ENCODE assay signal across 36 cellular contexts in genomic region chr5:133792025-133792424, GRCh38.
"Had no signal": no experiment of that assay in that cellular context is flagged by ENCODE, and none has a peak within 500 bp of the region (broad histone marks: within the 10 kb centered on the region; RNA-seq: fewer than 3 reads in every experiment).

No MANE protein-coding gene starts in this region.

- H3K4me1 Mint-ChIP-seq: activated CD4-positive, alpha-beta T cell treated with anti-CD3 and anti-CD28 coated beads for 36 hours; activated CD4-positive, alpha-beta T cell treated with anti-CD3 and anti-CD28 coated beads, Interleukin-2, amount 10 ng/mL, durations not matched to agents 24 days and 14 days; activated CD8-positive, alpha-beta memory T cell treated with anti-CD3 and anti-CD28 coated beads, Interleukin-2, amount 10 ng/mL, durations not matched to agents 7 days and 5 days; activated naive CD4-positive, alpha-beta T cell treated with anti-CD3 and anti-CD28 coated beads, Interleukin-2, amount 10 ng/mL, durations not matched to agents 7 days and 5 days; activated naive CD8-positive, alpha-beta T cell treated with anti-CD3 and anti-CD28 coated beads, Interleukin-2, amount 10 ng/mL, durations not matched to agents 7 days and 5 days; brain; T-cell had no signal

- H3K4me3 Mint-ChIP-seq: activated CD4-positive, alpha-beta memory T cell treated with anti-CD3 and anti-CD28 coated beads for 36 hours; activated CD4-positive, alpha-beta T cell treated with anti-CD3 and anti-CD28 coated beads for 36 hours; activated CD4-positive, alpha-beta T cell treated with anti-CD3 and anti-CD28 coated beads, Interleukin-2, amount 10 ng/mL, durations not matched to agents 24 days and 14 days; activated CD8-positive, alpha-beta memory T cell treated with anti-CD3 and anti-CD28 coated beads, Interleukin-2, amount 10 ng/mL, durations not matched to agents 7 days and 5 days; activated CD8-positive, alpha-beta T cell treated with anti-CD3 and anti-CD28 coated beads, Interleukin-2, amount 10 ng/mL, durations not matched to agents 7 days and 5 days; activated naive CD4-positive, alpha-beta T cell treated with anti-CD3 and anti-CD28 coated beads, Interleukin-2, amount 10 ng/mL, durations not matched to agents 7 days and 5 days; activated naive CD8-positive, alpha-beta T cell treated with anti-CD3 and anti-CD28 coated beads, Interleukin-2, amount 10 ng/mL, durations not matched to agents 7 days and 5 days; activated T-cell treated with anti-CD3 and anti-CD28 coated beads, Interleukin-2, amount 50 U/mL, for 24 hours; activated T-cell treated with anti-CD3 and anti-CD28 coated beads, Interleukin-2, amount 50 U/mL, for 72 hours; brain; dendritic cell treated with granulocyte-macrophage colony-stimulating factor and Interleukin-4, amounts not matched to agents 40 ng/mL and 50 ng/mL, for 4 days; effector memory CD8-positive, alpha-beta T cell; T-cell; T-helper 1 cell treated with Interleukin-12 subunit alpha and Interleukin-12 subunit beta and Interleukin-4 antibody, amounts not matched to agents 30 μg/mL and 1 μg/mL, for 36 hours; T-helper 2 cell treated with Interferon-gamma antibody and Interleukin-4, amounts not matched to agents 5 μg/mL and 100 μg/mL, for 36 hours had no signal

- H3K9me3 Mint-ChIP-seq: activated CD4-positive, alpha-beta memory T cell treated with anti-CD3 and anti-CD28 coated beads for 36 hours; activated CD4-positive, alpha-beta T cell treated with anti-CD3 and anti-CD28 coated beads, Interleukin-2, amount 10 ng/mL, durations not matched to agents 24 days and 14 days; activated naive CD4-positive, alpha-beta T cell treated with anti-CD3 and anti-CD28 coated beads, Interleukin-2, amount 10 ng/mL, durations not matched to agents 7 days and 5 days; activated naive CD4-positive, alpha-beta T cell treated with anti-CD3 and anti-CD28 coated beads, Interleukin-2, amount 50 U/mL, for 72 hours; activated naive CD8-positive, alpha-beta T cell treated with anti-CD3 and anti-CD28 coated beads, Interleukin-2, amount 10 ng/mL, durations not matched to agents 7 days and 5 days; activated T-cell treated with anti-CD3 and anti-CD28 coated beads, Interleukin-2, amount 50 U/mL, for 24 hours; activated T-cell treated with anti-CD3 and anti-CD28 coated beads, Interleukin-2, amount 50 U/mL, for 72 hours; brain; dendritic cell treated with granulocyte-macrophage colony-stimulating factor and Interleukin-4, amounts not matched to agents 40 ng/mL and 50 ng/mL, for 4 days; effector memory CD8-positive, alpha-beta T cell; T-cell; T-helper 1 cell treated with Interleukin-12 subunit alpha and Interleukin-12 subunit beta and Interleukin-4 antibody, amounts not matched to agents 30 μg/mL and 1 μg/mL, for 36 hours; T-helper 2 cell treated with Interferon-gamma antibody and Interleukin-4, amounts not matched to agents 5 μg/mL and 100 μg/mL, for 36 hours had no signal

- H3K27me3 Mint-ChIP-seq: activated CD4-positive, alpha-beta memory T cell treated with anti-CD3 and anti-CD28 coated beads for 36 hours; activated CD4-positive, alpha-beta T cell treated with anti-CD3 and anti-CD28 coated beads for 36 hours; activated naive CD8-positive, alpha-beta T cell treated with anti-CD3 and anti-CD28 coated beads, Interleukin-2, amount 10 ng/mL, durations not matched to agents 7 days and 5 days had no signal

- H3K27ac Mint-ChIP-seq: activated CD4-positive, alpha-beta memory T cell treated with anti-CD3 and anti-CD28 coated beads for 36 hours; activated CD4-positive, alpha-beta T cell treated with anti-CD3 and anti-CD28 coated beads for 36 hours; activated CD4-positive, alpha-beta T cell treated with anti-CD3 and anti-CD28 coated beads, Interleukin-2, amount 10 ng/mL, durations not matched to agents 24 days and 14 days; activated CD8-positive, alpha-beta memory T cell treated with anti-CD3 and anti-CD28 coated beads, Interleukin-2, amount 10 ng/mL, durations not matched to agents 7 days and 5 days; activated CD8-positive, alpha-beta T cell treated with anti-CD3 and anti-CD28 coated beads, Interleukin-2, amount 10 ng/mL, durations not matched to agents 7 days and 5 days; activated naive CD4-positive, alpha-beta T cell treated with anti-CD3 and anti-CD28 coated beads, Interleukin-2, amount 10 ng/mL, durations not matched to agents 7 days and 5 days; activated naive CD4-positive, alpha-beta T cell treated with anti-CD3 and anti-CD28 coated beads, Interleukin-2, amount 50 U/mL, for 72 hours; activated naive CD8-positive, alpha-beta T cell treated with anti-CD3 and anti-CD28 coated beads, Interleukin-2, amount 10 ng/mL, durations not matched to agents 7 days and 5 days; activated T-cell treated with anti-CD3 and anti-CD28 coated beads, Interleukin-2, amount 50 U/mL, for 24 hours; activated T-cell treated with anti-CD3 and anti-CD28 coated beads, Interleukin-2, amount 50 U/mL, for 72 hours; dendritic cell treated with granulocyte-macrophage colony-stimulating factor and Interleukin-4, amounts not matched to agents 40 ng/mL and 50 ng/mL, for 4 days; effector memory CD8-positive, alpha-beta T cell; T-cell; T-helper 1 cell treated with Interleukin-12 subunit alpha and Interleukin-12 subunit beta and Interleukin-4 antibody, amounts not matched to agents 30 μg/mL and 1 μg/mL, for 36 hours; T-helper 2 cell treated with Interferon-gamma antibody and Interleukin-4, amounts not matched to agents 5 μg/mL and 100 μg/mL, for 36 hours had no signal

- DNase-seq: activated CD4-positive, alpha-beta memory T cell treated with anti-CD3 and anti-CD28 coated beads for 36 hours; activated CD4-positive, alpha-beta T cell treated with anti-CD3 and anti-CD28 coated beads for 36 hours; activated CD4-positive, alpha-beta T cell treated with anti-CD3 and anti-CD28 coated beads, Interleukin-2, amount 10 ng/mL, durations not matched to agents 24 days and 14 days; activated CD4-positive, CD25-positive, alpha-beta regulatory T cell; activated CD4-positive, CD25-positive, alpha-beta regulatory T cell treated with anti-CD3 and anti-CD28 coated beads, Interleukin-2, amount 50 U/mL, for 72 hours; activated CD8-positive, alpha-beta memory T cell treated with anti-CD3 and anti-CD28 coated beads, Interleukin-2, amount 10 ng/mL, durations not matched to agents 7 days and 5 days; activated CD8-positive, alpha-beta memory T cell treated with anti-CD3 and anti-CD28 coated beads, Interleukin-2, amount 50 U/mL, for 4 hours; activated CD8-positive, alpha-beta T cell treated with anti-CD3 and anti-CD28 coated beads, Interleukin-2, amount 10 ng/mL, durations not matched to agents 7 days and 5 days; activated gamma-delta T cell; activated naive CD4-positive, alpha-beta T cell; activated naive CD4-positive, alpha-beta T cell treated with anti-CD3 and anti-CD28 coated beads, Interleukin-2, amount 10 ng/mL, durations not matched to agents 7 days and 5 days; activated naive CD8-positive, alpha-beta T cell treated with anti-CD3 and anti-CD28 coated beads, Interleukin-2, amount 10 ng/mL, durations not matched to agents 7 days and 5 days; activated T-cell treated with anti-CD3 and anti-CD28 coated beads for 4 hours; activated T-cell treated with anti-CD3 and anti-CD28 coated beads, Interleukin-2, amount 50 U/mL, for 24 hours; activated T-cell treated with anti-CD3 and anti-CD28 coated beads, Interleukin-2, amount 50 U/mL, for 72 hours; central memory CD4-positive, alpha-beta T cell; cerebellar nuclear complex; dorsolateral prefrontal cortex; effector CD4-positive, alpha-beta T cell; effector memory CD8-positive, alpha-beta T cell; esophagus squamous epithelium; foreskin melanocyte; heart right ventricle; T-cell; T1000 had no signal

- H3K36me3 Mint-ChIP-seq: activated CD4-positive, alpha-beta memory T cell treated with anti-CD3 and anti-CD28 coated beads for 36 hours; activated CD8-positive, alpha-beta memory T cell treated with anti-CD3 and anti-CD28 coated beads, Interleukin-2, amount 10 ng/mL, durations not matched to agents 7 days and 5 days; activated naive CD4-positive, alpha-beta T cell treated with anti-CD3 and anti-CD28 coated beads, Interleukin-2, amount 10 ng/mL, durations not matched to agents 7 days and 5 days; activated naive CD4-positive, alpha-beta T cell treated with anti-CD3 and anti-CD28 coated beads, Interleukin-2, amount 50 U/mL, for 72 hours; activated naive CD8-positive, alpha-beta T cell treated with anti-CD3 and anti-CD28 coated beads, Interleukin-2, amount 10 ng/mL, durations not matched to agents 7 days and 5 days; brain; T-cell had no signal

- ATAC-seq: activated CD4-positive, alpha-beta T cell treated with anti-CD3 and anti-CD28 coated beads for 36 hours; activated CD8-positive, alpha-beta memory T cell treated with anti-CD3 and anti-CD28 coated beads, Interleukin-2, amount 10 ng/mL, durations not matched to agents 7 days and 5 days; activated CD8-positive, alpha-beta T cell treated with anti-CD3 and anti-CD28 coated beads, Interleukin-2, amount 10 ng/mL, durations not matched to agents 7 days and 5 days; activated naive CD4-positive, alpha-beta T cell treated with anti-CD3 and anti-CD28 coated beads, Interleukin-2, amount 50 U/mL, for 72 hours; activated T-cell treated with anti-CD3 and anti-CD28 coated beads, Interleukin-2, amount 50 U/mL, for 72 hours; effector memory CD8-positive, alpha-beta T cell; gastroesophageal sphincter; heart right ventricle; T-cell had no signal

- H3K27ac ChIP-seq: ascending aorta, breast epithelium, cardiac muscle cell, coronary artery, dorsolateral prefrontal cortex, epithelial cell of prostate, esophagus squamous epithelium, gastroesophageal sphincter, heart right ventricle had no signal
